8 cellular contexts compared by ENCODE assay signal in genomic region chr12:57127710-57128518, GRCh38. TPM values are rescaled to one million over a fixed set of nuclear protein-coding genes. Genes with fewer than 3 reads are reported as not detected.
DNase-seq lines count a peak whose midpoint lies in the region; ATAC-seq and TF ChIP-seq lines count a peak whose summit lies in the region.

LRP1 (plus strand) TSS chr12:57128483; CDS start chr12:57128965, 482 bp downstream.

- POLR2A ChIA-PET in BJ (lab: Charles Lee), result interaction anchor here (0.6 to 1.4 kb wide), 13 partner anchors 13 to 102 kb away, joined by 3 to 18 read pairs (median 4); partner anchors contain the start of genes NAB2, SHMT2 and STAT6

- 0% methylated on average over 22 to 27 of the region's 57 CpGs for WGBS in mesodermal cell (ENCODE audit: insufficient coverage in 2 of 2), 2 experiments

- H3K27ac ChIP-seq in mesodermal cell (ENCODE audit: low read depth, low read length, severe bottlenecking), result peak within 1 kb of the TSS; percentile 78

- H3K36me3 ChIP-seq in BJ (ENCODE audit: control insufficient read depth, insufficient read depth, low read length), result peaks cover 5% of the 10 kb centered on the region
- peaks cover 10% of the 10 kb centered on the region for H3K36me3 ChIP-seq in mesodermal cell (ENCODE audit: control insufficient read depth, insufficient read depth, low read length)

- no peak for DNase-seq in BJ (ENCODE audit: low read depth)
- peak; percentile 69 for DNase-seq in HFFc6
- DNase-seq in NCI-H82 treated with DMSO at 0.1 percent for 48 hours (lab: John Stamatoyannopoulos, UW; ENCODE audit: unreplicated experiment), result peak; percentile 68
- peak; percentile 76 for DNase-seq in activated T-cell treated with anti-CD3 and anti-CD28 coated beads for 4 hours
- DNase-seq in epidermal melanocyte (ENCODE audit: insufficient read length, low spot score), result peak; percentile 68
- DNase-seq in stimulated activated CD8-positive, alpha-beta memory T cell treated with anti-CD3 and anti-CD28 coated beads, Interleukin-12 subunit alpha, Interleukin-12 subunit beta, amount 100 ng/mL, for 4 hours (ENCODE audit: low read depth), result peak; percentile 66

- ATAC-seq in HG02970 (IDR thresholded peaks at IDR 0.05; ENCODE audit: low FRiP score, unreplicated experiment), result no peak

- peaks cover 5% of the 10 kb centered on the region for H3K9me3 ChIP-seq in mesodermal cell (ENCODE audit: control insufficient read depth, low read length)

- H3K4me1 Mint-ChIP-seq in HFFc6 (ENCODE audit: low read depth), result peaks cover 53% of the 10 kb centered on the region

- peak within 1 kb of the TSS; percentile 96 for H3K4me3 ChIP-seq in BJ (ENCODE audit: low read depth, low read length)
- peak within 1 kb of the TSS; percentile 95 for H3K4me3 ChIP-seq in mesodermal cell (ENCODE audit: extremely low read depth, insufficient read depth, low read length, poor library complexity, severe bottlenecking)

- TF ChIP-seq CTCF in BJ (IDR thresholded peaks at IDR 0.05; ENCODE audit: insufficient read depth, low read depth, low read length), result no peak
- TF ChIP-seq CTCF in HFFc6 (IDR thresholded peaks at IDR 0.05), result no peak

- peaks cover 2% of the 10 kb centered on the region for H3K27me3 Mint-ChIP-seq in HFFc6 (ENCODE audit: insufficient read depth)

- peaks cover 31% of the 10 kb centered on the region for H3K4me1 ChIP-seq in mesodermal cell (ENCODE audit: control insufficient read depth, insufficient read depth, low read length, poor library complexity, severe bottlenecking)

- H3K4me3 Mint-ChIP-seq in HFFc6, result peak within 1 kb of the TSS; percentile 96

- peak within 1 kb of the TSS; percentile 85 for H3K27ac Mint-ChIP-seq in HFFc6

- CTCF ChIA-PET in BJ (lab: Yijun Ruan, JAX), result interaction anchor here (0.6 to 18.2 kb wide), 12 partner anchors 16 to 101 kb away, joined by 3 to 357 read pairs (median 5); partner anchors contain the start of genes LRP1-AS, NEMP1 and STAT6

- no peaks in the 10 kb centered on the region for H3K9me3 Mint-ChIP-seq in HFFc6

- no peaks in the 10 kb centered on the region for H3K27me3 ChIP-seq in BJ (ENCODE audit: control insufficient read depth, insufficient read depth, low read length)

- H3K36me3 Mint-ChIP-seq in HFFc6 (ENCODE audit: low read depth), result peaks cover 24% of the 10 kb centered on the region

RNA-seq across cellular contexts. Expression of gene LRP1, which starts in this region (rescaled TPM):
- 58.5 and 117 TPM in 2 replicates for polyA plus RNA-seq in BJ (2011; rRNA removed)
- 200 and 323 TPM in 2 replicates for polyA minus RNA-seq in BJ (2011; rRNA and poly(A)+ RNA removed)
- total RNA-seq in HFFc6 (2021; fragmentation: NEBNext Ultra II Directional; extraction: Animal tissue kit (Norgen Biotek cat#: 25700)), result 100 to 1,000 TPM; 187 to 332 (median 201) TPM
- polyA plus RNA-seq in mesodermal cell (2013, experiment 1 of 2), result 90.4 TPM
- 68.9 TPM for polyA plus RNA-seq in mesodermal cell (2013, experiment 2 of 2)
